22 cellular contexts compared by ENCODE assay signal in the genomic region with DNA sequence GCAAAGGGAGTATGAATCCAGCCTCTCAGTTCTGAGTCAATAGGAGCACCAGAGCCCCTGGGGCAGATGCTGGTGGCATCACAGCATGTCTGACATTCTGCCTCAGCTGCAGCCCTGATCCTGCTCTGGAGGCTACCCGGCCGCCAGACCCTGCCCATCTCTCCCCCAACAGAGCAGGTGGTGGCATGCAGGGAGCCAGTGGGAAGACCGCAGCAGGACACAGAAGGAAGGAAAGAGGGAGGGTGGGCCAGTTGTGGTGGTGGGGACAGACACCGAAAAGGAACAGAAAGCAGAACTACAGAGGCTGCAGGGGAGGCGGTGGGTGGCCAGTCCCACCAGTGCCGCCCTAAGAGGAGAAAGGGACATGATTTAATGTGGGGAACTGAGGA. TPM values are rescaled to one million over a fixed set of nuclear protein-coding genes. Genes with fewer than 3 reads are reported as not detected.
DNase-seq lines count a peak whose midpoint lies in the region; ATAC-seq and TF ChIP-seq lines count a peak whose summit lies in the region.
"Had no signal": no experiment of that assay in that cellular context is flagged by ENCODE, and none has a peak within 500 bp of the region (broad histone marks: within the 10 kb centered on the region; RNA-seq: fewer than 3 reads in every experiment).

No MANE protein-coding gene starts in this region.

- H3K27me3 ChIP-seq in SU-DHL-6 (ENCODE audit: low read length), result no peaks in the 10 kb centered on the region
- no peaks in the 10 kb centered on the region for H3K27me3 ChIP-seq in testis
- H3K27me3 ChIP-seq: body of pancreas, Peyer's patch had no signal

- H3K27ac Mint-ChIP-seq in CD14-positive monocyte (peak overlapping the region in 2 of 7 donors; percentile 37 to 66), IgD-negative memory B cell (peak overlapping the region; percentile 69 to 94 (median 91))
- H3K27ac Mint-ChIP-seq in stimulated activated effector memory CD8-positive, alpha-beta T cell treated with anti-CD3 and anti-CD28 coated beads, Interleukin-12 subunit alpha, Interleukin-12 subunit beta, amount 100 ng/mL, for 72 hours, result no peak overlapping the region
- H3K27ac Mint-ChIP-seq: activated naive CD8-positive, alpha-beta T cell; T-helper 2 cell treated with Interferon-gamma antibody and Interleukin-4, amounts not matched to agents 5 μg/mL and 100 μg/mL, for 36 hours; type B pancreatic cell had no signal

- H3F3A ChIP-seq in SU-DHL-6 (ENCODE audit: insufficient read depth), result peaks cover 3% of the 10 kb centered on the region; the same call in 1 of the 2 replicates

- H3K9me3 Mint-ChIP-seq in CD14-positive monocyte (peaks cover 0 to 2% (median 0%) of the 10 kb centered on the region in 7 donors), IgD-negative memory B cell (no peaks in the 10 kb centered on the region)
- H3K9me3 Mint-ChIP-seq in stimulated activated effector memory CD8-positive, alpha-beta T cell treated with anti-CD3 and anti-CD28 coated beads, Interleukin-12 subunit alpha, Interleukin-12 subunit beta, amount 100 ng/mL, for 72 hours, result no peaks in the 10 kb centered on the region
- H3K9me3 Mint-ChIP-seq: T-helper 2 cell treated with Interferon-gamma antibody and Interleukin-4, amounts not matched to agents 5 μg/mL and 100 μg/mL, for 36 hours; type B pancreatic cell had no signal

- H3K9me3 ChIP-seq in SU-DHL-6 (ENCODE audit: insufficient read depth, low read length), result no peaks in the 10 kb centered on the region
- no peaks in the 10 kb centered on the region for H3K9me3 ChIP-seq in mucosa of descending colon
- no peaks in the 10 kb centered on the region for H3K9me3 ChIP-seq in testis
- H3K9me3 ChIP-seq: body of pancreas, Peyer's patch had no signal

- H3K4me1 ChIP-seq in mucosa of descending colon (ENCODE audit: low read depth), result no peaks in the 10 kb centered on the region
- H3K4me1 ChIP-seq in testis, result no peaks in the 10 kb centered on the region

- peak overlapping the region; percentile 1; the same call in 1 of the 2 replicates for H3K9ac ChIP-seq in SU-DHL-6 (ENCODE audit: low read length)

- H3K36me3 Mint-ChIP-seq in CD14-positive monocyte (no peaks in the 10 kb centered on the region), IgD-negative memory B cell (peaks cover 3% of the 10 kb centered on the region)
- no peaks in the 10 kb centered on the region for H3K36me3 Mint-ChIP-seq in stimulated activated effector memory CD8-positive, alpha-beta T cell treated with anti-CD3 and anti-CD28 coated beads, Interleukin-12 subunit alpha, Interleukin-12 subunit beta, amount 100 ng/mL, for 72 hours
- H3K36me3 Mint-ChIP-seq: activated naive CD8-positive, alpha-beta T cell had no signal

- no peak overlapping the region for H2AFZ ChIP-seq in SU-DHL-6 (ENCODE audit: low read depth, low read length, severe bottlenecking)

- 82 to 92% methylated on average over 4 to 6 of the region's 6 CpGs for WGBS in testis, 2 donors

- peaks cover 6% of the 10 kb centered on the region for H3K36me3 ChIP-seq in SU-DHL-6 (ENCODE audit: low read length)
- no peaks in the 10 kb centered on the region for H3K36me3 ChIP-seq in mucosa of descending colon (ENCODE audit: low read depth)
- no peaks in the 10 kb centered on the region for H3K36me3 ChIP-seq in testis (ENCODE audit: low read depth, missing control alignments)

- peaks cover 30% of the 10 kb centered on the region for H3K4me1 Mint-ChIP-seq in CD14-positive monocyte
- H3K4me1 Mint-ChIP-seq in IgD-negative memory B cell, result peaks cover 50 to 69% (median 62%) of the 10 kb centered on the region in 3 donors
- no peaks in the 10 kb centered on the region for H3K4me1 Mint-ChIP-seq in stimulated activated effector memory CD8-positive, alpha-beta T cell treated with anti-CD3 and anti-CD28 coated beads, Interleukin-12 subunit alpha, Interleukin-12 subunit beta, amount 100 ng/mL, for 72 hours

- H3K79me2 ChIP-seq in SU-DHL-6 (ENCODE audit: insufficient read depth, low read length), result peaks cover 47% of the 10 kb centered on the region

- DNase-seq in CD14-positive monocyte (ENCODE audit: low spot score), result no peak
- DNase-seq in mucosa of descending colon, result no peak
- no peak for DNase-seq in testis
- DNase-seq in activated CD8-positive, alpha-beta memory T cell treated with anti-CD3 and anti-CD28 coated beads, Interleukin-2, amount 50 U/mL, for 4 hours, result no peak
- no peak for DNase-seq in stimulated activated effector memory CD8-positive, alpha-beta T cell treated with anti-CD3 and anti-CD28 coated beads, Interleukin-12 subunit alpha, Interleukin-12 subunit beta, amount 100 ng/mL, for 72 hours (ENCODE audit: low spot score in 2 of 2)
- DNase-seq in mesenteric fat pad (ENCODE audit: low spot score), result no peak
- DNase-seq: activated CD4-positive, CD25-positive, alpha-beta regulatory T cell treated with anti-CD3 and anti-CD28 coated beads, Interleukin-2, amount 50 U/mL, for 72 hours; cortex of kidney; NCI-H1694 treated with DMSO at 0.1 percent for 48 hours; NCI-H748 treated with DMSO at 0.1 percent for 48 hours; right cardiac atrium; stimulated activated naive CD4-positive, alpha-beta T cell had no signal

- TF ChIP-seq POLR2A in testis (IDR thresholded peaks at IDR 0.05), result no peak

- H3K4me2 ChIP-seq in SU-DHL-6 (ENCODE audit: low read depth, low read length, poor library complexity, severe bottlenecking), result no peak overlapping the region

- H3K27ac ChIP-seq in SU-DHL-6 (ENCODE audit: low read depth, low read length) (peak overlapping the region; percentile 36), testis (no peak overlapping the region)

- no peaks in the 10 kb centered on the region for H4K20me1 ChIP-seq in SU-DHL-6 (ENCODE audit: low read depth, low read length)

- H3K4me3 ChIP-seq in SU-DHL-6 (ENCODE audit: insufficient read depth, low read length, poor library complexity, severe bottlenecking) (no peak overlapping the region), mucosa of descending colon (no peak overlapping the region), testis (no peak overlapping the region)
- H3K4me3 ChIP-seq: body of pancreas, Peyer's patch had no signal

- ATAC-seq in mucosa of descending colon, result peak; percentile 19
- no peak for ATAC-seq in stimulated activated effector memory CD8-positive, alpha-beta T cell treated with anti-CD3 and anti-CD28 coated beads, Interleukin-12 subunit alpha, Interleukin-12 subunit beta, amount 100 ng/mL, for 72 hours
- ATAC-seq: right cardiac atrium had no signal

- H3K4me3 Mint-ChIP-seq in CD14-positive monocyte (peak overlapping the region; percentile 51 to 56), IgD-negative memory B cell (peak overlapping the region; percentile 38 to 92 (median 76))
- no peak overlapping the region for H3K4me3 Mint-ChIP-seq in stimulated activated effector memory CD8-positive, alpha-beta T cell treated with anti-CD3 and anti-CD28 coated beads, Interleukin-12 subunit alpha, Interleukin-12 subunit beta, amount 100 ng/mL, for 72 hours
- H3K4me3 Mint-ChIP-seq: activated naive CD8-positive, alpha-beta T cell; T-helper 2 cell treated with Interferon-gamma antibody and Interleukin-4, amounts not matched to agents 5 μg/mL and 100 μg/mL, for 36 hours; type B pancreatic cell had no signal

- intact Hi-C loops in CD14-positive monocyte (cut with micrococcal nuclease) (no loop called here), mucosa of descending colon (cut with DNase I, micrococcal nuclease) (no loop called here), testis (cut with DNase I; ENCODE audit: low total_unique reads) (no loop called here)

- peaks cover 0 to 2% (median 0%) of the 10 kb centered on the region in 3 donors for H3K27me3 Mint-ChIP-seq in CD14-positive monocyte (ENCODE audit: low read depth in 3 of 3)
- H3K27me3 Mint-ChIP-seq in IgD-negative memory B cell, result no peaks in the 10 kb centered on the region
- H3K27me3 Mint-ChIP-seq: activated naive CD8-positive, alpha-beta T cell; type B pancreatic cell had no signal

- TF ChIP-seq CTCF in CD14-positive monocyte (IDR thresholded peaks at IDR 0.05), result no peak
- TF ChIP-seq CTCF in SU-DHL-6 (IDR thresholded peaks at IDR 0.05; ENCODE audit: insufficient read depth, low read length, poor library complexity, severe bottlenecking), result no peak
- TF ChIP-seq CTCF in mucosa of descending colon (IDR thresholded peaks at IDR 0.05), result no peak
- TF ChIP-seq CTCF in testis (IDR thresholded peaks at IDR 0.05), result no peak

- H3K9me2 ChIP-seq in SU-DHL-6 (replicated peaks; ENCODE audit: insufficient read depth, low read length), result no peaks in the 10 kb centered on the region

RNA-seq across cellular contexts. Expression of a gene that starts 35.3 kb away (rescaled TPM):
- polyA plus RNA-seq in CD14-positive monocyte (1 to 10 TPM; 1.4 to 1.9 TPM), IgD-negative memory B cell (217 TPM), testis (ENCODE audit: insufficient read depth, low read depth, low replicate concordance) (4.5 TPM)
- total RNA-seq in mucosa of descending colon (10 to 100 TPM; 13.2 to 45.7 (median 30.4) TPM), testis (1 to 10 TPM; 1.1 to 1.5 TPM), mesenteric fat pad (4.7 TPM)
- total RNA-seq: activated CD8-positive, alpha-beta memory T cell treated with anti-CD3 and anti-CD28 coated beads for 36 hours; Daoy; endothelial cell of umbilical vein had no signal
- polyA plus RNA-seq: endothelial cell of umbilical vein had no signal
